In genomic region chr17:13372432-13372831, GRCh38 we compare ENCODE assay signal across 27 cellular contexts.
"Had no signal": no experiment of that assay in that cellular context is flagged by ENCODE, and none has a peak within 500 bp of the region (broad histone marks: within the 10 kb centered on the region; RNA-seq: fewer than 3 reads in every experiment).

No MANE protein-coding gene starts in this region.

- H3K4me3 Mint-ChIP-seq: mesothelial cell of epicardium; naive B cell; natural killer cell; nephron progenitor cell; stimulated activated effector memory CD8-positive, alpha-beta T cell treated with anti-CD3 and anti-CD28 coated beads, Interleukin-12 subunit alpha, Interleukin-12 subunit beta, amount 100 ng/mL, for 72 hours; stimulated activated naive CD8-positive, alpha-beta T cell treated with anti-CD3 and anti-CD28 coated beads, Interleukin-15, Interleukin-2, amounts not matched to agents 100 ng/mL and 50 ng/mL, for 24 hours had no signal

- ATAC-seq: left lobe of liver; natural killer cell; right lobe of liver; stimulated activated effector memory CD8-positive, alpha-beta T cell treated with anti-CD3 and anti-CD28 coated beads, Interleukin-12 subunit alpha, Interleukin-12 subunit beta, amount 100 ng/mL, for 72 hours; upper lobe of right lung had no signal

- H3K4me1 ChIP-seq: prostate gland, right lobe of liver, tibial artery, upper lobe of right lung had no signal

- H3K4me1 Mint-ChIP-seq: naive B cell; natural killer cell; stimulated activated effector memory CD8-positive, alpha-beta T cell treated with anti-CD3 and anti-CD28 coated beads, Interleukin-12 subunit alpha, Interleukin-12 subunit beta, amount 100 ng/mL, for 72 hours had no signal

- H3K9me3 ChIP-seq: ovary, prostate gland, right lobe of liver, suprapubic skin, thoracic aorta, tibial artery, upper lobe of right lung had no signal

- H3K36me3 ChIP-seq: ovary, prostate gland, right lobe of liver, suprapubic skin, thoracic aorta, tibial artery, upper lobe of right lung had no signal

- H3K27me3 ChIP-seq: ovary, right lobe of liver, suprapubic skin, tibial artery, upper lobe of right lung had no signal

- H3K27ac Mint-ChIP-seq: mesothelial cell of epicardium; naive B cell; natural killer cell; nephron progenitor cell; stimulated activated effector memory CD8-positive, alpha-beta T cell treated with anti-CD3 and anti-CD28 coated beads, Interleukin-12 subunit alpha, Interleukin-12 subunit beta, amount 100 ng/mL, for 72 hours; stimulated activated naive CD8-positive, alpha-beta T cell treated with anti-CD3 and anti-CD28 coated beads, Interleukin-15, Interleukin-2, amounts not matched to agents 100 ng/mL and 50 ng/mL, for 24 hours had no signal

- H3K27ac ChIP-seq: ovary, prostate gland, right lobe of liver, skin epidermis, suprapubic skin, thoracic aorta, tibial artery, upper lobe of right lung had no signal

- H3K9me3 Mint-ChIP-seq: naive B cell; nephron progenitor cell; stimulated activated effector memory CD8-positive, alpha-beta T cell treated with anti-CD3 and anti-CD28 coated beads, Interleukin-12 subunit alpha, Interleukin-12 subunit beta, amount 100 ng/mL, for 72 hours had no signal

- H3K27me3 Mint-ChIP-seq: naive B cell had no signal

- DNase-seq: hippocampal formation; kidney glomerular epithelial cell; left cardiac atrium; mesendoderm; naive B cell; natural killer cell; nephron progenitor cell; ovary; posterior cingulate gyrus; retina; right lobe of liver; stimulated activated CD4-positive, alpha-beta T cell treated with anti-CD3 and anti-CD28 coated beads, Interleukin-12 subunit alpha, Interleukin-12 subunit beta, amount 100 ng/mL, for 4 hours; stimulated activated CD4-positive, alpha-beta T cell treated with anti-CD3 and anti-CD28 coated beads, Interleukin-15, amount 100 ng/mL, for 24 hours; stimulated activated CD4-positive, alpha-beta T cell treated with anti-CD3 and anti-CD28 coated beads, Interleukin-4, amount 100 ng/mL, for 24 hours; stimulated activated naive CD4-positive, alpha-beta T cell; tibial artery; trophoblast cell; upper lobe of right lung had no signal

- H3K4me3 ChIP-seq: lung, ovary, prostate gland, right lobe of liver, skin epidermis, suprapubic skin, thoracic aorta, tibial artery, upper lobe of right lung had no signal

- H3K36me3 Mint-ChIP-seq: mesothelial cell of epicardium; naive B cell; natural killer cell; stimulated activated effector memory CD8-positive, alpha-beta T cell treated with anti-CD3 and anti-CD28 coated beads, Interleukin-12 subunit alpha, Interleukin-12 subunit beta, amount 100 ng/mL, for 72 hours had no signal
